10 cellular contexts compared by ENCODE assay signal in genomic region chr4:88514557-88515511, GRCh38. TPM values are rescaled to one million over a fixed set of nuclear protein-coding genes. Genes with fewer than 3 reads are reported as not detected.
DNase-seq lines count a peak whose midpoint lies in the region; ATAC-seq and TF ChIP-seq lines count a peak whose summit lies in the region.
"Had no signal": no experiment of that assay in that cellular context is flagged by ENCODE, and none has a peak within 500 bp of the region (broad histone marks: within the 10 kb centered on the region; RNA-seq: fewer than 3 reads in every experiment).

No MANE protein-coding gene starts in this region.

- TF ChIP-seq CTCF in right lobe of liver (IDR thresholded peaks at IDR 0.05), result no peak

- peak; percentile 36 for DNase-seq in COLO668 (lab: John Stamatoyannopoulos, UW; ENCODE audit: unreplicated experiment)
- peak; percentile 5 for DNase-seq in HuH-7.5 (ENCODE audit: low spot score)
- peak; percentile 51 for DNase-seq in NCI-H748 treated with DMSO at 0.1 percent for 48 hours (lab: John Stamatoyannopoulos, UW)
- no peak for DNase-seq in right lobe of liver
- no peak for DNase-seq in HPDE6-E6E7 (ENCODE audit: extremely low spot score)
- no peak for DNase-seq in T-helper 2 cell
- DNase-seq: NCI-H1105 had no signal

- no peak overlapping the region for H3K4me3 ChIP-seq in right lobe of liver
- H3K4me3 ChIP-seq: gastrocnemius medialis had no signal

- H3K4me1 ChIP-seq in right lobe of liver, result peaks cover 0 to 12% (median 0%) of the 10 kb centered on the region in 4 donors
- H3K4me1 ChIP-seq: gastrocnemius medialis had no signal

- intact Hi-C loops in right lobe of liver (cut with DNase I), result loop anchor here (5.0 to 10.0 kb wide), 4 partner anchors 140 to 293 kb away; partner anchors contain the start of gene HERC6 (in 1 of the 2)

- no peaks in the 10 kb centered on the region for H3K27me3 ChIP-seq in right lobe of liver
- H3K27me3 ChIP-seq: gastrocnemius medialis had no signal

- no peak overlapping the region for H3K27ac ChIP-seq in right lobe of liver
- H3K27ac ChIP-seq: gastrocnemius medialis had no signal

- no peaks in the 10 kb centered on the region for H3K36me3 ChIP-seq in right lobe of liver

- H3K9me3 ChIP-seq in right lobe of liver, result no peaks in the 10 kb centered on the region
- H3K9me3 ChIP-seq: gastrocnemius medialis had no signal

- TF ChIP-seq POLR2A in right lobe of liver (IDR thresholded peaks at IDR 0.05), result no peak

- WGBS in right lobe of liver (ENCODE audit: insufficient coverage, low coverage, low lambda C conversion rate, missing lambda C conversion rate), result 30% methylated on average over 8 of the region's 8 CpGs

- ATAC-seq in right lobe of liver, result peak; percentile 81 to 92 (median 87)
- ATAC-seq in HG02678 (IDR thresholded peaks at IDR 0.05; ENCODE audit: unreplicated experiment), result no peak
- ATAC-seq in esophagus mucosa, result no peak

RNA-seq across cellular contexts. Expression of gene PYURF, which starts 8.7 kb away (rescaled TPM):
- total RNA-seq in right lobe of liver (10 to 100 TPM; 32.2 to 53.8 (median 44.7) TPM), esophagus mucosa (43.6 TPM)

RNA-seq across cellular contexts. Expression of gene HERC5, which starts 57.9 kb away (rescaled TPM):
- total RNA-seq in right lobe of liver, result 1 to 10 TPM; 1.5 to 5.8 (median 1.8) TPM
- 0.80 TPM for total RNA-seq in esophagus mucosa

Comparison
In these comparisons a context has a peak if more than half of its experiments do, and no peak if none do; other contexts are left out.
1. DNase-seq: peak in COLO668 (single experiment), HuH-7.5 (single experiment) and NCI-H748 treated with DMSO at 0.1 percent for 48 hours (single experiment); none in right lobe of liver (0 of 3), HPDE6-E6E7 (single experiment) and T-helper 2 cell (0 of 5).
2. ATAC-seq: peak in right lobe of liver (4 of 4); none in HG02678 (single experiment) and esophagus mucosa (single experiment).